14 cellular contexts compared by ENCODE assay signal in the genomic region with DNA sequence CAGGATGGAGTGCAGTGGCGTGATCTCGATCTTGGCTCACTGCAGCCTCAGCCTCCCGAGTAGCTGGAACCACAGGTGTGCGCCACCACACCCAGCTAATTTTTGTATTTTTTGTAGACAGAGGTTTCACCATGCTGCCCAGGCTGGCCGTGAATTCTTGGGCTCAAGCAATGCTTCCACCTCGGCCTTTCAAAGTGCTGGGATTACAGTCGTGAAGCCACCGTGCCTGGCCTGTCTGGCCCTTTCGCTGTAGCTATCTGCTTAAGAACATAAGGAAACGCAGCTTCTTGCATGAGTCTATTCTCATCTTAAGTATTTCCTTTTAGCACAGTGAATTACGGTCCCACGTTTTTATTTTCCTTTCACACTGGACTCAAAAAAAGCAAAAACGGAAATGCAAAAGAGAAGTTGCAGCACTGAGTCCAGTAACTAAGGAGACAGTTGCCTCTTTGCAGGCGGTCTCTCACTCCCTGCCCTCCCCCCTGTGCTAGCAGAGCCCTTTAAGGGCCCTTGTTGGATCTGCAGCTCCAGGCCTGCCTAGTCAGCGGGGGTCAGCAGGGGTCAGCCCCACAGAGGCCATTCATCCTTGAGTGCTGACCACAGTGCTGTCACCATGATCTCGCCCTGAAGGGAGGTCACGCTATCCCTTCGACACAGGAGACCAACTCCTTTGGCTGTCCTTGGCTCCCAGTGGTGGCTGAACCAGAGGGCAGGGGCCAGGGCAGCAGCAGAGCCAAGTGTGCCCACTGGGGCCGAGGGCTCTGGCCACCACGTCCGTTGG. TPM values are rescaled to one million over a fixed set of nuclear protein-coding genes. Genes with fewer than 3 reads are reported as not detected.
DNase-seq lines count a peak whose midpoint lies in the region; ATAC-seq, FAIRE-seq and TF ChIP-seq lines count a peak whose summit lies in the region.
"Had no signal": no experiment of that assay in that cellular context is flagged by ENCODE, and none has a peak within 500 bp of the region (broad histone marks: within the 10 kb centered on the region; RNA-seq: fewer than 3 reads in every experiment).

No MANE protein-coding gene starts in this region.

- no peak for FAIRE-seq in RCC 7860 (lab: Jason Lieb, UNC)
- FAIRE-seq: TTC549 had no signal

- H3K36me3 Mint-ChIP-seq in glutamatergic neuron (ENCODE audit: unreplicated experiment) = no peaks in the 10 kb centered on the region

- DNase-seq in GM10248 (ENCODE audit: extremely low spot score) (peak; percentile 25), RCC 7860 (ENCODE audit: low spot score) (peak; percentile 66), glutamatergic neuron (peak; percentile 35), osteoblast (ENCODE audit: insufficient read length, low spot score, missing footprints) (peak; percentile 86), NCI-H345 treated with DMSO at 0.1 percent for 48 hours (lab: John Stamatoyannopoulos, UW; ENCODE audit: unreplicated experiment) (no peak)
- no peak for DNase-seq in activated T-cell treated with anti-CD3 and anti-CD28 coated beads, Interleukin-2, amount 50 U/mL, for 1 hour
- DNase-seq: CD4-positive, alpha-beta T cell; NCI-H345 had no signal

- TF ChIP-seq CTCF in GM10248 (IDR thresholded peaks at IDR 0.05; ENCODE audit: control extremely low read depth, extremely low read depth, low read depth, missing control alignments) = no peak
- no peak for TF ChIP-seq CTCF in glutamatergic neuron (IDR thresholded peaks at IDR 0.05; ENCODE audit: partially characterized antibody, unreplicated experiment)
- TF ChIP-seq CTCF in osteoblast (IDR thresholded peaks at IDR 0.05; ENCODE audit: extremely low read depth, low read depth, low read length) = no peak

- H3K4me2 ChIP-seq in osteoblast (ENCODE audit: insufficient read depth, low read length) = no peak overlapping the region
- H3K4me2 ChIP-seq: hepatocyte had no signal

- no peaks in the 10 kb centered on the region for H4K20me1 ChIP-seq in osteoblast (ENCODE audit: insufficient read depth, low read length)

- H3K4me1 Mint-ChIP-seq in glutamatergic neuron (ENCODE audit: low read depth, unreplicated experiment) = peaks cover 5% of the 10 kb centered on the region

- H3K9me3 Mint-ChIP-seq in glutamatergic neuron (ENCODE audit: unreplicated experiment) = peaks cover 3% of the 10 kb centered on the region
- H3K9me3 Mint-ChIP-seq: CD4-positive, alpha-beta T cell had no signal

- peak overlapping the region; percentile 11 for H3K27ac ChIP-seq in osteoblast (ENCODE audit: low read depth, low read length)
- H3K27ac ChIP-seq: hepatocyte, prostate gland, RWPE1 had no signal

- H3K79me2 ChIP-seq in osteoblast (ENCODE audit: insufficient read depth, low read length) = no peaks in the 10 kb centered on the region
- H3K79me2 ChIP-seq: hepatocyte had no signal

- CTCF ChIA-PET in GM10248 (lab: Yijun Ruan, JAX) = interaction anchor here (1.0 to 7.5 kb wide), 4 partner anchors 14 to 171 kb away, joined by 3 to 119 read pairs (median 4); a partner anchor contains a TSS

- no peaks in the 10 kb centered on the region for H3K9me3 ChIP-seq in osteoblast (ENCODE audit: low read depth, low read length)
- H3K9me3 ChIP-seq: prostate gland had no signal

- H2AFZ ChIP-seq in osteoblast (ENCODE audit: low read length) = no peak overlapping the region
- H2AFZ ChIP-seq: hepatocyte had no signal

- no peak overlapping the region for H3K4me3 Mint-ChIP-seq in glutamatergic neuron (ENCODE audit: unreplicated experiment)
- H3K4me3 Mint-ChIP-seq: CD4-positive, alpha-beta T cell had no signal

- no peaks in the 10 kb centered on the region for H3K36me3 ChIP-seq in osteoblast (ENCODE audit: insufficient read depth, low read length)
- H3K36me3 ChIP-seq: prostate gland had no signal

- ATAC-seq in GM19328 (IDR thresholded peaks at IDR 0.05; ENCODE audit: unreplicated experiment) (no peak), HG03280 (IDR thresholded peaks at IDR 0.05; ENCODE audit: unreplicated experiment) (no peak)

- POLR2A ChIA-PET in GM10248 (lab: Yijun Ruan, JAX) = no interaction called here

- H3K4me1 ChIP-seq in osteoblast (ENCODE audit: insufficient read depth, low read length) = peaks cover 41% of the 10 kb centered on the region
- H3K4me1 ChIP-seq: prostate gland had no signal

- no peak overlapping the region for H3K27ac Mint-ChIP-seq in glutamatergic neuron (ENCODE audit: unreplicated experiment)
- H3K27ac Mint-ChIP-seq: CD4-positive, alpha-beta T cell had no signal

- H3K27me3 ChIP-seq in osteoblast (ENCODE audit: insufficient read depth, low read length) = no peaks in the 10 kb centered on the region
- H3K27me3 ChIP-seq: hepatocyte had no signal

- H3K4me3 ChIP-seq in osteoblast (ENCODE audit: insufficient read depth, low read length) = no peak overlapping the region
- H3K4me3 ChIP-seq: hepatocyte, prostate gland had no signal

- no peaks in the 10 kb centered on the region for H3K27me3 Mint-ChIP-seq in glutamatergic neuron (ENCODE audit: unreplicated experiment)
- H3K27me3 Mint-ChIP-seq: CD4-positive, alpha-beta T cell had no signal

RNA-seq across cellular contexts. Expression of a gene that starts 21.8 kb away (rescaled TPM):
- total RNA-seq in glutamatergic neuron (ENCODE audit: unreplicated experiment) (82.2 TPM), osteoblast (39.4 and 42.1 TPM in 2 replicates)

Comparison
In these comparisons a context has a peak if more than half of its experiments do, and no peak if none do; other contexts are left out.
1. DNase-seq: peak in GM10248 (single experiment), RCC 7860 (single experiment), glutamatergic neuron (single experiment) and osteoblast (single experiment); none in NCI-H345 treated with DMSO at 0.1 percent for 48 hours (single experiment) and activated T-cell treated with anti-CD3 and anti-CD28 coated beads, Interleukin-2, amount 50 U/mL, for 1 hour (single experiment).